Comparison of ENCODE assay signal across 6 cellular contexts in genomic region chr19:38884691-38885090, GRCh38. TPM values are rescaled to one million over a fixed set of nuclear protein-coding genes. Genes with fewer than 3 reads are reported as not detected.
"Had no signal": no experiment of that assay in that cellular context is flagged by ENCODE, and none has a peak within 500 bp of the region (broad histone marks: within the 10 kb centered on the region; RNA-seq: fewer than 3 reads in every experiment).

No MANE protein-coding gene starts in this region.

RNA-seq across cellular contexts. Expression of gene RINL, which starts 6.6 kb away (rescaled TPM):
- total RNA-seq: osteocyte had no signal

RNA-seq across cellular contexts. Expression of gene CCER2, which starts 27.3 kb away (rescaled TPM):
- total RNA-seq: left lung, lower lobe of right lung, pulmonary artery endothelial cell, tibial nerve had no signal
- polyA plus RNA-seq: immature natural killer cell had no signal
